ENCODE assay signal across 8 cellular contexts in the genomic region with DNA sequence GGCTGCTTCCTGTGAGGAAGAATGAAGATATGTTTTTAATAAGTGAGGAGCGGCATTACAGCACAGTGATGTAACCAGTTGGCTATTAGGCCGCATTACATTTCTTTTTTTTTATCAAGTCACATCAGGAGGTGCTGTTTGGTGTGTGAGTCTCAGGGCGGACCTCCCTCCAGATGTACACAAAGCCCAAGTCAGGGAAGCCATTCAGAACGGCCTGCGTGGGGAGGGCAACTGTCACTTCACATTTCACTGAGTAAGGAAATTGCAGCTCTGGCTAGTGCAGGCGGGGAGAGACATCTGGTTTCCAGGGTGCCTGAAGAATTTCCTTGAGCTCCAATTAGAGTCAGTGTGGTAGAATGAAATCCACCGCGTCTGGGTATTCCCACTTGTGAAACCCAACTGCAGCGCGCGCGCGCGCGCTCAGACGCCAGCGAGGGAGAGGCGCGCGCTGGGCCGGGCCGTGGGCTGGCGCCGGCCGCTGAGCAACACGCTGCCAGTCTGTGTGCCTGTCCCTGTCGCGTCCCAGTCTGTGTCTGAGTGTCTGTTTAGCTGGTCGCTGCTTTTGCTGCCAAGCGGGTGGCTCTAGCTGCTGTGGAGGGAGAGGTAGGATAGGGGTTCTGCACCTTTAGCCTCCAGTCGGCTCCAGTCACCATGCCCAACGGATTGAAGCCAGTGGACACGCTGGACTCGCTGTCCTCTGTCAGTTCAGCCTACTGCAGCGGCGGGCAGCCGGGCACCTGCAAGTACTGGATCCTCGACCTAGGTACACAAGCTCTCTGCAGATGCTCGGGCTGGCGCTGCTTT.
DNase-seq lines count a peak whose midpoint lies in the region; ATAC-seq, FAIRE-seq and TF ChIP-seq lines count a peak whose summit lies in the region.

No MANE protein-coding gene starts in this region.

- H3K36me3 ChIP-seq in bronchial epithelial cell (ENCODE audit: control insufficient read depth, insufficient read depth, low read length) (peaks cover 5% of the 10 kb centered on the region), smooth muscle cell (ENCODE audit: low read depth) (no peaks in the 10 kb centered on the region)

- peak overlapping the region; percentile 42 for H3K4me2 ChIP-seq in smooth muscle cell

- H3K27ac ChIP-seq in layer of hippocampus (ENCODE audit: low read depth, low read length) (peak overlapping the region; percentile 49), smooth muscle cell (ENCODE audit: low read depth) (peak overlapping the region; percentile 76)
- H3K27ac ChIP-seq in CD4-positive, alpha-beta T cell (ENCODE audit: low read depth, low read length) = no peak overlapping the region

- H3K4me1 Mint-ChIP-seq in CD4-positive, alpha-beta T cell (ENCODE audit: low read depth) = peaks cover 6% of the 10 kb centered on the region

- CTCF ChIA-PET in CD4-positive, alpha-beta T cell (lab: Charles Lee) = no interaction called here

- peaks cover 45% of the 10 kb centered on the region for H4K20me1 ChIP-seq in smooth muscle cell (ENCODE audit: low read depth)

- peak overlapping the region; percentile 25 for H3K9ac ChIP-seq in smooth muscle cell (ENCODE audit: low read depth)

- H3K27me3 Mint-ChIP-seq in CD4-positive, alpha-beta T cell = no peaks in the 10 kb centered on the region

- ATAC-seq in CD4-positive, alpha-beta T cell (ENCODE audit: poor library complexity) = no peak
- no peak for ATAC-seq in HG03097 (IDR thresholded peaks at IDR 0.05; ENCODE audit: low FRiP score, unreplicated experiment)

- WGBS in smooth muscle cell (ENCODE audit: low lambda C conversion rate) = 72% methylated on average over 40 of the region's 40 CpGs

- peak overlapping the region; percentile 15 for H3K4me3 ChIP-seq in bronchial epithelial cell (ENCODE audit: low read depth, low read length)
- peak overlapping the region; percentile 34 for H3K4me3 ChIP-seq in smooth muscle cell

- TF ChIP-seq CTCF in bronchial epithelial cell (IDR thresholded peaks at IDR 0.05; ENCODE audit: insufficient read depth, low read length, severe bottlenecking) (no peak), smooth muscle cell (IDR thresholded peaks at IDR 0.05; ENCODE audit: borderline replicate concordance, insufficient read depth, poor library complexity, severe bottlenecking) (no peak)
- no peak for TF ChIP-seq CTCF in CD4-positive, alpha-beta T cell (IDR thresholded peaks at IDR 0.05)

- POLR2A ChIA-PET in CD4-positive, alpha-beta T cell (lab: Charles Lee) = no interaction called here

- H3K36me3 Mint-ChIP-seq in CD4-positive, alpha-beta T cell (ENCODE audit: low read depth) = no peaks in the 10 kb centered on the region

- peak; percentile 13 for FAIRE-seq in HTR-8/SVneo (lab: Jason Lieb, UNC)
- no peak for FAIRE-seq in bronchial epithelial cell (lab: Jason Lieb, UNC)

- DNase-seq in HTR-8/SVneo (ENCODE audit: insufficient read length, low spot score) = peak; percentile 67
- DNase-seq in bronchial epithelial cell (ENCODE audit: low read depth) = peak; percentile 62
- no peak for DNase-seq in smooth muscle cell (lab: John Stamatoyannopoulos, UW; ENCODE audit: unreplicated experiment)
- DNase-seq in DMS 273 (lab: John Stamatoyannopoulos, UW; ENCODE audit: unreplicated experiment) = no peak
- DNase-seq in CD4-positive, alpha-beta T cell = no peak
- no peak for DNase-seq in NCI-H146 treated with DMSO at 0.1 percent for 48 hours (lab: John Stamatoyannopoulos, UW; ENCODE audit: unreplicated experiment)

- H3K4me1 ChIP-seq in smooth muscle cell (ENCODE audit: low read depth) = peaks cover 36% of the 10 kb centered on the region

- no peak overlapping the region for H3K27ac Mint-ChIP-seq in CD4-positive, alpha-beta T cell

- H3K9me3 Mint-ChIP-seq in CD4-positive, alpha-beta T cell = peaks cover 3% of the 10 kb centered on the region

- no peaks in the 10 kb centered on the region for H3K9me3 ChIP-seq in smooth muscle cell (replicated peaks; ENCODE audit: low read depth)
- H3K9me3 ChIP-seq in CD4-positive, alpha-beta T cell (ENCODE audit: control insufficient read depth, low read length) = no peaks in the 10 kb centered on the region

- peaks cover 2% of the 10 kb centered on the region for H3K79me2 ChIP-seq in smooth muscle cell (ENCODE audit: low read depth)

- no peak overlapping the region for H2AFZ ChIP-seq in smooth muscle cell (ENCODE audit: low read depth)

- intact Hi-C loops in CD4-positive, alpha-beta T cell (cut with DNase I, micrococcal nuclease) = no loop called here

- H3K4me3 Mint-ChIP-seq in CD4-positive, alpha-beta T cell = no peak overlapping the region

- H3K27me3 ChIP-seq in bronchial epithelial cell (ENCODE audit: control insufficient read depth, insufficient read depth, low read length) = no peaks in the 10 kb centered on the region
- H3K27me3 ChIP-seq in layer of hippocampus (ENCODE audit: control insufficient read depth, insufficient read depth, low read length) = no peaks in the 10 kb centered on the region
- no peaks in the 10 kb centered on the region for H3K27me3 ChIP-seq in smooth muscle cell (ENCODE audit: low read depth)
- no peaks in the 10 kb centered on the region for H3K27me3 ChIP-seq in CD4-positive, alpha-beta T cell (ENCODE audit: control insufficient read depth, insufficient read depth, low read length)

- peaks cover 14% of the 10 kb centered on the region for H3F3A ChIP-seq in smooth muscle cell (ENCODE audit: low read depth)

Comparison
In these comparisons a context has a peak if more than half of its experiments do, and no peak if none do; other contexts are left out.
1. DNase-seq: peak in HTR-8/SVneo (single experiment) and bronchial epithelial cell (single experiment); none in smooth muscle cell (single experiment), DMS 273 (single experiment), CD4-positive, alpha-beta T cell (0 of 10) and NCI-H146 treated with DMSO at 0.1 percent for 48 hours (single experiment).